8 cellular contexts compared by ENCODE assay signal in the genomic region with DNA sequence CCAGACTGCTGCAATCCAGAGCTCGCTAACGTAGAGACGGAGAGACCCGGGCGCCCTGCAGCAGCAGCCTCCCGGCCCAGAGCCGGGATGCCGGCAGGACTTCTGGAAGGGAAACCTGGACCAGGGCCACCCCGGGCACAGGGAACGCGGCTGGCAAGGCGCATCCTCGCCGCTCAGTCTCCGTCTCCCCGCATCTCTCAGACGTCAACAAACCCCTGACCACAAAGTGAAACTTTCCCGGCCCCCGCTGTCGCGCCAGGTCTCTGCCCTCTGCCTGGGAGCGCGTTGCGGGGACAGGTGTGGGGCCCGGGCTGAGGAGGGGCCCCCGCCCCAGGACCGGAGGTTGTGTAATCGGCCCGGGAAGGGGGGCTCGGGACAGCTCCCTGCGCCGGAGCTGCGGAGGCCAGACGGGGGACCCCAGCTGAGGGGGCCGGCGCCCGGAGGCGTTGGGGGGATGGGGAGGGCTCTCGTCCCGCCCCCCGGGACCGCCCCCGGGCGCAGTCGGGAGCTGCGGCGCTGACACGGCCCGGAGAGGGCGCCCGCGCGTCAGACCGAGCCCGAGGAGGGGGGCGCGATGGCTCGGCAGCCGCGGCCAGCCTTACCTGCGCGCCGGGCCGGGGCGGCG.
DNase-seq lines count a peak whose midpoint lies in the region; ATAC-seq, FAIRE-seq and TF ChIP-seq lines count a peak whose summit lies in the region.

No MANE protein-coding gene starts in this region.

- no peak for TF ChIP-seq EP300 in ovary (IDR thresholded peaks at IDR 0.05)

- H3K36me3 Mint-ChIP-seq in activated naive CD4-positive, alpha-beta T cell treated with anti-CD3 and anti-CD28 coated beads, Interleukin-2, amount 50 U/mL, for 24 hours, result no peaks in the 10 kb centered on the region

- FAIRE-seq in GM19239 (lab: Jason Lieb, UNC), result no peak

- intact Hi-C loops in ovary (cut with DNase I), result no loop called here

- peaks cover 44% of the 10 kb centered on the region for H3K4me1 Mint-ChIP-seq in activated naive CD4-positive, alpha-beta T cell treated with anti-CD3 and anti-CD28 coated beads, Interleukin-2, amount 50 U/mL, for 24 hours

- 0% methylated on average over 40 to 65 of the region's 66 CpGs for WGBS in ovary, 3 donors

- H3K4me1 ChIP-seq in cardiac muscle cell (ENCODE audit: low read depth), result no peaks in the 10 kb centered on the region
- peaks cover 2% of the 10 kb centered on the region for H3K4me1 ChIP-seq in ovary (ENCODE audit: insufficient read depth)

- H3K4me3 ChIP-seq in cardiac muscle cell (peak overlapping the region; percentile 63), ovary (peak overlapping the region; percentile 74)

- no peak overlapping the region for H3K27ac ChIP-seq in cardiac muscle cell
- peak overlapping the region; percentile 55 to 74 for H3K27ac ChIP-seq in ovary

- H3K9me3 ChIP-seq in cardiac muscle cell (ENCODE audit: low read depth), result no peaks in the 10 kb centered on the region
- H3K9me3 ChIP-seq in ovary, result no peaks in the 10 kb centered on the region

- H3K36me3 ChIP-seq in cardiac muscle cell, result no peaks in the 10 kb centered on the region
- no peaks in the 10 kb centered on the region for H3K36me3 ChIP-seq in ovary

- TF ChIP-seq POLR2A in ovary (IDR thresholded peaks at IDR 0.05), result no peak

- DNase-seq in DMS114 treated with DMSO at 0.1 percent for 48 hours (lab: John Stamatoyannopoulos, UW; ENCODE audit: unreplicated experiment) (peak; percentile 33), GM19239 (ENCODE audit: insufficient read length, low spot score) (peak; percentile 65), NCI-H510A treated with DMSO at 0.1 percent for 48 hours (lab: John Stamatoyannopoulos, UW) (peak; percentile 64), cardiac muscle cell (ENCODE audit: low read depth in 1 of 2, low spot score in 1 of 2) (peak; percentile 69 to 80), ovary (peak in 3 of 5 donors; percentile 70 to 76 (median 73)), OCI-M2 (lab: John Stamatoyannopoulos, UW; ENCODE audit: unreplicated experiment) (no peak)

- peaks cover 44% of the 10 kb centered on the region for H3K27me3 ChIP-seq in cardiac muscle cell
- no peaks in the 10 kb centered on the region for H3K27me3 ChIP-seq in ovary

- ATAC-seq in HG03196 (IDR thresholded peaks at IDR 0.05; ENCODE audit: unreplicated experiment), result peak; percentile 65

- TF ChIP-seq CTCF in cardiac muscle cell (IDR thresholded peaks at IDR 0.05; ENCODE audit: low read depth, low read length) (peak; percentile 44), ovary (IDR thresholded peaks at IDR 0.05) (peak in 2 of 3 donors; percentile 54 to 60)

- H3K27me3 Mint-ChIP-seq in activated naive CD4-positive, alpha-beta T cell treated with anti-CD3 and anti-CD28 coated beads, Interleukin-2, amount 50 U/mL, for 24 hours, result no peaks in the 10 kb centered on the region

- peak overlapping the region; percentile 95 for H3K4me3 Mint-ChIP-seq in activated naive CD4-positive, alpha-beta T cell treated with anti-CD3 and anti-CD28 coated beads, Interleukin-2, amount 50 U/mL, for 24 hours

- H3K9me3 Mint-ChIP-seq in activated naive CD4-positive, alpha-beta T cell treated with anti-CD3 and anti-CD28 coated beads, Interleukin-2, amount 50 U/mL, for 24 hours, result no peaks in the 10 kb centered on the region

- H3K27ac Mint-ChIP-seq in activated naive CD4-positive, alpha-beta T cell treated with anti-CD3 and anti-CD28 coated beads, Interleukin-2, amount 50 U/mL, for 24 hours, result peak overlapping the region; percentile 85
